Comparison of ENCODE assay signal across 1 cellular context in the genomic region with DNA sequence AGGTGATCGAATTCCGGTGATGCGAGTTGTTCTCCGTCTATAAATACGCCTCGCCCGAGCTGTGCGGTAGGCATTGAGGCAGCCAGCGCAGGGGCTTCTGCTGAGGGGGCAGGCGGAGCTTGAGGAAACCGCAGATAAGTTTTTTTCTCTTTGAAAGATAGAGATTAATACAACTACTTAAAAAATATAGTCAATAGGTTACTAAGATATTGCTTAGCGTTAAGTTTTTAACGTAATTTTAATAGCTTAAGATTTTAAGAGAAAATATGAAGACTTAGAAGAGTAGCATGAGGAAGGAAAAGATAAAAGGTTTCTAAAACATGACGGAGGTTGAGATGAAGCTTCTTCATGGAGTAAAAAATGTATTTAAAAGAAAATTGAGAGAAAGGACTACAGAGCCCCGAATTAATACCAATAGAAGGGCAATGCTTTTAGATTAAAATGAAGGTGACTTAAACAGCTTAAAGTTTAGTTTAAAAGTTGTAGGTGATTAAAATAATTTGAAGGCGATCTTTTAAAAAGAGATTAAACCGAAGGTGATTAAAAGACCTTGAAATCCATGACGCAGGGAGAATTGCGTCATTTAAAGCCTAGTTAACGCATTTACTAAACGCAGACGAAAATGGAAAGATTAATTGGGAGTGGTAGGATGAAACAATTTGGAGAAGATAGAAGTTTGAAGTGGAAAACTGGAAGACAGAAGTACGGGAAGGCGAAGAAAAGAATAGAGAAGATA.
TF ChIP-seq lines count a peak whose summit lies in the region.

Gene MALAT1, plus strand, starts transcription at position 69 of the 736 bp plus-strand sequence.

TF ChIP-seq in HepG2, 621 proteins besides CTCF, POLR2A, EP300 and RAD21 (continued from another document and continues in another):
- TF ChIP-seq, protein P1, sequence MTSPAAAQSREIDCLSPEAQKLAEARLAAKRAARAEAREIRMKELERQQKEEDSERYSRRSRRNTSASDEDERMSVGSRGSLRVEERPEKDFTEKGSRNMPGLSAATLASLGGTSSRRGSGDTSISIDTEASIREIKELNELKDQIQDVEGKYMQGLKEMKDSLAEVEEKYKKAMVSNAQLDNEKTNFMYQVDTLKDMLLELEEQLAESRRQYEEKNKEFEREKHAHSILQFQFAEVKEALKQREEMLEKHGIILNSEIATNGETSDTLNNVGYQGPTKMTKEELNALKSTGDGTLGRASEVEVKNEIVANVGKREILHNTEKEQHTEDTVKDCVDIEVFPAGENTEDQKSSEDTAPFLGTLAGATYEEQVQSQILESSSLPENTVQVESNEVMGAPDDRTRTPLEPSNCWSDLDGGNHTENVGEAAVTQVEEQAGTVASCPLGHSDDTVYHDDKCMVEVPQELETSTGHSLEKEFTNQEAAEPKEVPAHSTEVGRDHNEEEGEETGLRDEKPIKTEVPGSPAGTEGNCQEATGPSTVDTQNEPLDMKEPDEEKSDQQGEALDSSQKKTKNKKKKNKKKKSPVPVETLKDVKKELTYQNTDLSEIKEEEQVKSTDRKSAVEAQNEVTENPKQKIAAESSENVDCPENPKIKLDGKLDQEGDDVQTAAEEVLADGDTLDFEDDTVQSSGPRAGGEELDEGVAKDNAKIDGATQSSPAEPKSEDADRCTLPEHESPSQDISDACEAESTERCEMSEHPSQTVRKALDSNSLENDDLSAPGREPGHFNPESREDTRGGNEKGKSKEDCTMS (CRISPR knock-in tag; conservative IDR thresholded peaks at IDR 0.05), result 0 out of 2 replicates have a peak, but pooled peaks have one; percentile 63
- TF ChIP-seq KDM3A (CRISPR knock-in tag; IDR thresholded peaks at IDR 0.05; ENCODE audit: low read depth) (peak; percentile 76), ZBTB20 (CRISPR knock-in tag; IDR thresholded peaks at IDR 0.05; ENCODE audit: borderline replicate concordance, low read depth) (peak; percentile 74; the same call in 1 of the 2 replicates), JARID2 (CRISPR knock-in tag; IDR thresholded peaks at IDR 0.05; ENCODE audit: insufficient replicate concordance) (no peak), SATB2 (CRISPR knock-in tag; IDR thresholded peaks at IDR 0.05) (no peak), KLF11 (CRISPR knock-in tag; IDR thresholded peaks at IDR 0.05) (peak; percentile 70; the same call in 1 of the 2 replicates), DBP (CRISPR knock-in tag; IDR thresholded peaks at IDR 0.05; ENCODE audit: not compliant biosample characterization) (no peak), HNF4A (CRISPR knock-in tag; IDR thresholded peaks at IDR 0.05) (no peak), SMARCC2 (IDR thresholded peaks at IDR 0.05) (no peak), NFRKB (IDR thresholded peaks at IDR 0.05) (no peak), TAF1 (CRISPR knock-in tag; IDR thresholded peaks at IDR 0.05) (peak; percentile 92), ZFP37 (CRISPR knock-in tag; IDR thresholded peaks at IDR 0.05; ENCODE audit: borderline replicate concordance) (0 out of 2 replicates have a peak, but pooled peaks have one; percentile 51), BRF2 (CRISPR knock-in tag; IDR thresholded peaks at IDR 0.05) (no peak), ZEB1 (IDR thresholded peaks at IDR 0.05; ENCODE audit: insufficient replicate concordance, low read depth) (peak; percentile 48), TERF1 (CRISPR knock-in tag; IDR thresholded peaks at IDR 0.05) (no peak), STAG1 (CRISPR knock-in tag; IDR thresholded peaks at IDR 0.05) (peak; percentile 21), RERE (CRISPR knock-in tag; IDR thresholded peaks at IDR 0.05; ENCODE audit: low read depth) (no peak), CAMTA2 (CRISPR knock-in tag; IDR thresholded peaks at IDR 0.05; ENCODE audit: borderline replicate concordance) (no peak), ZNF629 (CRISPR knock-in tag; conservative IDR thresholded peaks at IDR 0.05) (0 out of 2 replicates have a peak, but pooled peaks have one; percentile 6), ZNF441 (CRISPR knock-in tag; IDR thresholded peaks at IDR 0.05; ENCODE audit: borderline replicate concordance) (no peak), TOPORS (CRISPR knock-in tag; IDR thresholded peaks at IDR 0.05) (no peak; the same call in 1 of the 2 replicates), AFF4 (CRISPR knock-in tag; IDR thresholded peaks at IDR 0.05) (peak; percentile 99), ARID2 (CRISPR knock-in tag; IDR thresholded peaks at IDR 0.05; ENCODE audit: borderline replicate concordance) (no peak; the same call in 1 of the 2 replicates), NR3C1 (CRISPR knock-in tag; IDR thresholded peaks at IDR 0.05) (no peak), ZNF572 (CRISPR knock-in tag; IDR thresholded peaks at IDR 0.05) (no peak), SP2 (CRISPR knock-in tag; IDR thresholded peaks at IDR 0.05) (no peak), RBM39 (IDR thresholded peaks at IDR 0.05; ENCODE audit: low read depth, low read length, poor library complexity, severe bottlenecking) (no peak), ZFY (CRISPR knock-in tag; IDR thresholded peaks at IDR 0.05) (no peak), KAT8 (CRISPR knock-in tag; IDR thresholded peaks at IDR 0.05) (peak; percentile 84), ZNF749 (CRISPR knock-in tag; IDR thresholded peaks at IDR 0.05; ENCODE audit: borderline replicate concordance) (no peak), YY1 (IDR thresholded peaks at IDR 0.05; ENCODE audit: insufficient read depth, insufficient replicate concordance, low read depth, low read length) (peak; percentile 51), SKI (IDR thresholded peaks at IDR 0.05; ENCODE audit: partially characterized antibody) (no peak), ZNF879 (CRISPR knock-in tag; IDR thresholded peaks at IDR 0.05) (no peak), TFDP2 (CRISPR knock-in tag; IDR thresholded peaks at IDR 0.05) (peak; percentile 80; the same call in 1 of the 2 replicates), U2AF2 (IDR thresholded peaks at IDR 0.05; ENCODE audit: low read depth, low read length) (no peak), THYN1 (CRISPR knock-in tag; IDR thresholded peaks at IDR 0.05; ENCODE audit: borderline replicate concordance, low read depth) (no peak)
- TF ChIP-seq, protein P2, sequence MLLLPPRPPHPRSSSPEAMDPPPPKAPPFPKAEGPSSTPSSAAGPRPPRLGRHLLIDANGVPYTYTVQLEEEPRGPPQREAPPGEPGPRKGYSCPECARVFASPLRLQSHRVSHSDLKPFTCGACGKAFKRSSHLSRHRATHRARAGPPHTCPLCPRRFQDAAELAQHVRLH (CRISPR knock-in tag; IDR thresholded peaks at IDR 0.05; ENCODE audit: borderline replicate concordance, low read depth), result peak; percentile 96
- TF ChIP-seq, protein P3, sequence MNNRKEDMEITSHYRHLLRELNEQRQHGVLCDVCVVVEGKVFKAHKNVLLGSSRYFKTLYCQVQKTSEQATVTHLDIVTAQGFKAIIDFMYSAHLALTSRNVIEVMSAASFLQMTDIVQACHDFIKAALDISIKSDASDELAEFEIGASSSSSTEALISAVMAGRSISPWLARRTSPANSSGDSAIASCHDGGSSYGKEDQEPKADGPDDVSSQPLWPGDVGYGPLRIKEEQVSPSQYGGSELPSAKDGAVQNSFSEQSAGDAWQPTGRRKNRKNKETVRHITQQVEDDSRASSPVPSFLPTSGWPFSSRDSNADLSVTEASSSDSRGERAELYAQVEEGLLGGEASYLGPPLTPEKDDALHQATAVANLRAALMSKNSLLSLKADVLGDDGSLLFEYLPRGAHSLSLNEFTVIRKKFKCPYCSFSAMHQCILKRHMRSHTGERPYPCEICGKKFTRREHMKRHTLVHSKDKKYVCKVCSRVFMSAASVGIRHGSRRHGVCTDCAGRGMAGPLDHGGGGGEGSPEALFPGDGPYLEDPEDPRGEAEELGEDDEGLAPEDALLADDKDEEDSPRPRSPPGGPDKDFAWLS (CRISPR knock-in tag; IDR thresholded peaks at IDR 0.05; ENCODE audit: borderline replicate concordance), result no peak
